In genomic region chr10:132066812-132067211, GRCh38 we compare ENCODE assay signal across 1 cellular context.
TF ChIP-seq lines count a peak whose summit lies in the region.

No MANE protein-coding gene starts in this region.

TF ChIP-seq in WTC11, 78 proteins besides CTCF, POLR2A, EP300 and RAD21 (continued from another document):
- TF ChIP-seq USF2 (CRISPR knock-in tag; IDR thresholded peaks at IDR 0.05) (no peak), ZNF532 (CRISPR knock-in tag; IDR thresholded peaks at IDR 0.05; ENCODE audit: borderline replicate concordance) (no peak), ZBTB43 (CRISPR knock-in tag; IDR thresholded peaks at IDR 0.05) (no peak), ELF4 (CRISPR knock-in tag; IDR thresholded peaks at IDR 0.05; ENCODE audit: low read depth) (no peak), ZNF671 (CRISPR knock-in tag; IDR thresholded peaks at IDR 0.05) (no peak), TCF7 (CRISPR knock-in tag; IDR thresholded peaks at IDR 0.05; ENCODE audit: low read depth) (no peak), ETV6 (CRISPR knock-in tag; IDR thresholded peaks at IDR 0.05) (no peak), ESRRA (CRISPR knock-in tag; IDR thresholded peaks at IDR 0.05; ENCODE audit: borderline replicate concordance) (no peak), ZNF263 (CRISPR knock-in tag; IDR thresholded peaks at IDR 0.05; ENCODE audit: low read depth) (no peak), ATF6 (CRISPR knock-in tag; IDR thresholded peaks at IDR 0.05) (no peak), CBFB (CRISPR knock-in tag; IDR thresholded peaks at IDR 0.05; ENCODE audit: low read depth) (no peak)
